Comparison of ENCODE assay signal across 20 cellular contexts in genomic region chr10:24251547-24251946, GRCh38. TPM values are rescaled to one million over a fixed set of nuclear protein-coding genes. Genes with fewer than 3 reads are reported as not detected.
DNase-seq lines count a peak whose midpoint lies in the region; ATAC-seq and TF ChIP-seq lines count a peak whose summit lies in the region.
"Had no signal": no experiment of that assay in that cellular context is flagged by ENCODE, and none has a peak within 500 bp of the region (broad histone marks: within the 10 kb centered on the region; RNA-seq: fewer than 3 reads in every experiment).

No MANE protein-coding gene starts in this region.

- DNase-seq in NCI-H2171 treated with DMSO at 0.1 percent for 48 hours (lab: John Stamatoyannopoulos, UW): peak; percentile 4
- DNase-seq in NCI-H2171 (lab: John Stamatoyannopoulos, UW): no peak
- DNase-seq in epithelial cell of prostate (ENCODE audit: low read depth, low spot score): peak; percentile 57
- no peak for DNase-seq in mucosa of descending colon
- no peak for DNase-seq in upper lobe of right lung
- no peak for DNase-seq in uterus
- no peak for DNase-seq in endothelial cell (ENCODE audit: low spot score)
- DNase-seq in GM13977 (ENCODE audit: low spot score): no peak
- DNase-seq: 8988T; activated gamma-delta T cell; BE2C; central memory CD4-positive, alpha-beta T cell; HFFc6; hippocampal formation; Kasumi-1; left colon; NCI-H1105 treated with DMSO at 0.1 percent for 48 hours; occipital lobe; Peyer's patch; stimulated activated CD4-positive, alpha-beta T cell treated with anti-CD3 and anti-CD28 coated beads, Interleukin-2, amount 100 ng/mL, for 48 hours had no signal

- no peaks in the 10 kb centered on the region for H3K4me1 ChIP-seq in mucosa of descending colon (ENCODE audit: low read depth)
- H3K4me1 ChIP-seq in upper lobe of right lung: peaks cover 4% of the 10 kb centered on the region
- no peaks in the 10 kb centered on the region for H3K4me1 ChIP-seq in uterus
- H3K4me1 ChIP-seq: BE2C, Peyer's patch had no signal

- peaks cover 5% of the 10 kb centered on the region for H3K36me3 Mint-ChIP-seq in endothelial cell (ENCODE audit: low read depth, unreplicated experiment)

- H3K27me3 Mint-ChIP-seq in endothelial cell (ENCODE audit: unreplicated experiment): no peaks in the 10 kb centered on the region

- peaks cover 33% of the 10 kb centered on the region for H3K4me1 Mint-ChIP-seq in endothelial cell (ENCODE audit: unreplicated experiment)

- H3K9me3 Mint-ChIP-seq in endothelial cell (ENCODE audit: unreplicated experiment): no peaks in the 10 kb centered on the region
- H3K9me3 Mint-ChIP-seq: HFFc6 had no signal

- in situ Hi-C loops in GM13977 (cut with MboI; ENCODE audit: low pct_unique_long_range_greater_than_20kb, low sequenced_read_pairs, unreplicated experiment): no loop called here

- no peak overlapping the region for H3K27ac Mint-ChIP-seq in endothelial cell (ENCODE audit: unreplicated experiment)
- H3K27ac Mint-ChIP-seq: HFFc6 had no signal

- no peak overlapping the region for H3K4me3 Mint-ChIP-seq in endothelial cell (ENCODE audit: unreplicated experiment)
- H3K4me3 Mint-ChIP-seq: HFFc6 had no signal

- H3K27ac ChIP-seq in epithelial cell of prostate (peak overlapping the region; percentile 68), upper lobe of right lung (no peak overlapping the region), uterus (no peak overlapping the region)
- H3K27ac ChIP-seq: Peyer's patch had no signal

- TF ChIP-seq POLR2A in uterus (IDR thresholded peaks at IDR 0.05): no peak

- ATAC-seq in mucosa of descending colon (peak; percentile 40), upper lobe of right lung (peak; percentile 58)
- ATAC-seq: left colon had no signal

- TF ChIP-seq CTCF in mucosa of descending colon (IDR thresholded peaks at IDR 0.05) (no peak), upper lobe of right lung (IDR thresholded peaks at IDR 0.05) (no peak), uterus (IDR thresholded peaks at IDR 0.05) (no peak), endothelial cell (IDR thresholded peaks at IDR 0.05; ENCODE audit: unreplicated experiment) (no peak), GM13977 (IDR thresholded peaks at IDR 0.05; ENCODE audit: extremely low read depth, insufficient read depth, missing control alignments) (no peak)

- H3K27me3 ChIP-seq in upper lobe of right lung: no peaks in the 10 kb centered on the region
- no peaks in the 10 kb centered on the region for H3K27me3 ChIP-seq in uterus
- H3K27me3 ChIP-seq: BE2C, Peyer's patch had no signal

- H3K4me3 ChIP-seq in mucosa of descending colon (no peak overlapping the region), upper lobe of right lung (no peak overlapping the region), uterus (no peak overlapping the region)
- H3K4me3 ChIP-seq: Peyer's patch had no signal

- H3K36me3 ChIP-seq in mucosa of descending colon (ENCODE audit: low read depth) (no peaks in the 10 kb centered on the region), upper lobe of right lung (no peaks in the 10 kb centered on the region), uterus (no peaks in the 10 kb centered on the region)
- H3K36me3 ChIP-seq: BE2C, Peyer's patch had no signal

- intact Hi-C loops in mucosa of descending colon (cut with DNase I, micrococcal nuclease) (no loop called here), upper lobe of right lung (cut with DNase I) (no loop called here), uterus (cut with DNase I; ENCODE audit: low total_unique reads) (no loop called here)

- H3K9me3 ChIP-seq in mucosa of descending colon (no peaks in the 10 kb centered on the region), upper lobe of right lung (no peaks in the 10 kb centered on the region), uterus (no peaks in the 10 kb centered on the region)
- H3K9me3 ChIP-seq: BE2C, Peyer's patch had no signal

RNA-seq across cellular contexts. Expression of gene KIAA1217, which starts 42.6 kb away (rescaled TPM):
- total RNA-seq in mucosa of descending colon (10 to 100 TPM; 49.5 to 94.5 (median 63.9) TPM), upper lobe of right lung (23.5 TPM), uterus (10 to 100 TPM in 2 of 4 donors, 1 to 10 TPM in 2; 3.5 to 38.2 (median 11.6) TPM), endothelial cell (ENCODE audit: unreplicated experiment) (70.8 TPM)

Comparison
In these comparisons a context has a peak if more than half of its experiments do, and no peak if none do; other contexts are left out.
1. DNase-seq: peak in NCI-H2171 treated with DMSO at 0.1 percent for 48 hours (single experiment) and epithelial cell of prostate (single experiment); none in NCI-H2171 (single experiment), mucosa of descending colon (0 of 3), upper lobe of right lung (single experiment), uterus (0 of 2), endothelial cell (single experiment) and GM13977 (single experiment).